29 cellular contexts compared by ENCODE assay signal in genomic region chr1:232687304-232687703, GRCh38.
"Had no signal": no experiment of that assay in that cellular context is flagged by ENCODE, and none has a peak within 500 bp of the region (broad histone marks: within the 10 kb centered on the region; RNA-seq: fewer than 3 reads in every experiment).

No MANE protein-coding gene starts in this region.

- FAIRE-seq: urothelium cell line had no signal

- ATAC-seq: stimulated activated memory B cell treated with anti-CD40 and anti-IgM and Interleukin-4, amounts not matched to agents 10 μg/mL and 1 μg/mL and 100 μg/mL, for 72 hours; stimulated activated naive B cell treated with anti-CD40 and anti-IgM and Interleukin-4, amounts not matched to agents 10 μg/mL and 1 μg/mL and 100 μg/mL, for 72 hours; stimulated activated naive CD8-positive, alpha-beta T cell treated with anti-CD3 and anti-CD28 coated beads, Interleukin-15, amount 100 ng/mL, for 72 hours; stimulated activated naive CD8-positive, alpha-beta T cell treated with anti-CD3 and anti-CD28 coated beads, Interleukin-15, Interleukin-2, amounts not matched to agents 100 U/mL and 50 U/mL, for 24 hours; upper lobe of right lung had no signal

- H3K9me3 Mint-ChIP-seq: stimulated activated effector memory CD8-positive, alpha-beta T cell treated with anti-CD3 and anti-CD28 coated beads, Interleukin-12 subunit alpha, Interleukin-12 subunit beta, amount 100 ng/mL, for 72 hours; stimulated activated naive CD8-positive, alpha-beta T cell treated with anti-CD3 and anti-CD28 coated beads, Interleukin-15, amount 100 ng/mL, for 72 hours; stimulated activated naive CD8-positive, alpha-beta T cell treated with anti-CD3 and anti-CD28 coated beads, Interleukin-15, Interleukin-2, amounts not matched to agents 100 ng/mL and 50 ng/mL, for 24 hours; type B pancreatic cell had no signal

- H3K4me1 Mint-ChIP-seq: stimulated activated effector memory CD8-positive, alpha-beta T cell treated with anti-CD3 and anti-CD28 coated beads, Interleukin-12 subunit alpha, Interleukin-12 subunit beta, amount 100 ng/mL, for 72 hours; stimulated activated memory B cell treated with anti-CD40 and anti-IgM and Interleukin-4, amounts not matched to agents 10 μg/mL and 1 μg/mL and 100 μg/mL, for 72 hours had no signal

- H3K36me3 ChIP-seq: stomach, suprapubic skin, thoracic aorta, thyroid gland, tibial artery, tibial nerve, transverse colon, upper lobe of left lung, upper lobe of right lung, uterus, vagina had no signal

- H3K36me3 Mint-ChIP-seq: stimulated activated effector memory CD8-positive, alpha-beta T cell treated with anti-CD3 and anti-CD28 coated beads, Interleukin-12 subunit alpha, Interleukin-12 subunit beta, amount 100 ng/mL, for 72 hours; stimulated activated memory B cell treated with anti-CD40 and anti-IgM and Interleukin-4, amounts not matched to agents 10 μg/mL and 1 μg/mL and 100 μg/mL, for 72 hours; stimulated activated naive B cell treated with anti-CD40 and anti-IgM and Interleukin-4, amounts not matched to agents 10 μg/mL and 1 μg/mL and 100 μg/mL, for 72 hours; type B pancreatic cell had no signal

- H3K27ac Mint-ChIP-seq: stimulated activated effector memory CD8-positive, alpha-beta T cell treated with anti-CD3 and anti-CD28 coated beads, Interleukin-12 subunit alpha, Interleukin-12 subunit beta, amount 100 ng/mL, for 72 hours; stimulated activated memory B cell treated with anti-CD40 and anti-IgM and Interleukin-4, amounts not matched to agents 10 μg/mL and 1 μg/mL and 100 μg/mL, for 72 hours; stimulated activated naive B cell treated with anti-CD40 and anti-IgM and Interleukin-4, amounts not matched to agents 10 μg/mL and 1 μg/mL and 100 μg/mL, for 72 hours; stimulated activated naive CD8-positive, alpha-beta T cell treated with anti-CD3 and anti-CD28 coated beads, Interleukin-15, amount 100 ng/mL, for 72 hours; stimulated activated naive CD8-positive, alpha-beta T cell treated with anti-CD3 and anti-CD28 coated beads, Interleukin-15, Interleukin-2, amounts not matched to agents 100 ng/mL and 50 ng/mL, for 24 hours; type B pancreatic cell had no signal

- H3K27me3 ChIP-seq: stomach, suprapubic skin, testis, thyroid gland, tibial nerve, transverse colon, upper lobe of left lung, upper lobe of right lung, uterus, vagina had no signal

- H3K4me3 Mint-ChIP-seq: stimulated activated effector memory CD8-positive, alpha-beta T cell treated with anti-CD3 and anti-CD28 coated beads, Interleukin-12 subunit alpha, Interleukin-12 subunit beta, amount 100 ng/mL, for 72 hours; stimulated activated memory B cell treated with anti-CD40 and anti-IgM and Interleukin-4, amounts not matched to agents 10 μg/mL and 1 μg/mL and 100 μg/mL, for 72 hours; stimulated activated naive B cell treated with anti-CD40 and anti-IgM and Interleukin-4, amounts not matched to agents 10 μg/mL and 1 μg/mL and 100 μg/mL, for 72 hours; stimulated activated naive CD8-positive, alpha-beta T cell treated with anti-CD3 and anti-CD28 coated beads, Interleukin-15, amount 100 ng/mL, for 72 hours; stimulated activated naive CD8-positive, alpha-beta T cell treated with anti-CD3 and anti-CD28 coated beads, Interleukin-15, Interleukin-2, amounts not matched to agents 100 ng/mL and 50 ng/mL, for 24 hours; type B pancreatic cell had no signal

- H3K4me3 ChIP-seq: stomach, suprapubic skin, testis, thoracic aorta, thyroid gland, tibial artery, tibial nerve, transverse colon, upper lobe of left lung, upper lobe of right lung, uterus, vagina had no signal

- H3K27ac ChIP-seq: stomach, suprapubic skin, testis, thoracic aorta, thyroid gland, tibial artery, tibial nerve, transverse colon, upper lobe of left lung, upper lobe of right lung, uterus, vagina had no signal

- H3K9me3 ChIP-seq: stomach, suprapubic skin, testis, thoracic aorta, thyroid gland, tibial artery, tibial nerve, transverse colon, upper lobe of left lung, upper lobe of right lung, uterus, vagina had no signal

- DNase-seq: stimulated activated CD4-positive, alpha-beta T cell treated with anti-CD3 and anti-CD28 coated beads, Interleukin-2, amount 100 ng/mL, for 48 hours; stimulated activated CD4-positive, alpha-beta T cell treated with anti-CD3 and anti-CD28 coated beads, Interleukin-4, amount 100 ng/mL, for 1 hour; stimulated activated CD4-positive, alpha-beta T cell treated with anti-CD3 and anti-CD28 coated beads, Interleukin-4, amount 100 ng/mL, for 24 hours; stimulated activated CD4-positive, alpha-beta T cell treated with anti-CD3 and anti-CD28 coated beads, Interleukin-4, amount 100 ng/mL, for 4 hours; stimulated activated CD8-positive, alpha-beta memory T cell treated with anti-CD3 and anti-CD28 coated beads, Interleukin-4, amount 100 ng/mL, for 48 hours; stimulated activated naive B cell treated with anti-CD40 and anti-IgM and Interleukin-4, amounts not matched to agents 10 μg/mL and 1 μg/mL and 100 μg/mL, for 72 hours; stimulated activated naive CD4-positive, alpha-beta T cell; stimulated activated naive CD4-positive, alpha-beta T cell treated with Interleukin-2 at 50 U/mL for 16 hours; stimulated activated naive CD8-positive, alpha-beta T cell treated with anti-CD3 and anti-CD28 coated beads, Interleukin-15, amount 100 ng/mL, for 72 hours; stimulated activated naive CD8-positive, alpha-beta T cell treated with anti-CD3 and anti-CD28 coated beads, Interleukin-15, Interleukin-2, amounts not matched to agents 100 U/mL and 50 U/mL, for 24 hours; stomach; substantia nigra; testis; thyroid gland; tibial artery; transverse colon; trophoblast cell; upper lobe of left lung; upper lobe of right lung; uterus had no signal

- H3K4me1 ChIP-seq: suprapubic skin, testis, thyroid gland, tibial artery, tibial nerve, upper lobe of left lung, upper lobe of right lung, uterus, vagina had no signal
